ENCODE assay signal across 26 cellular contexts in genomic region chr19:38717855-38718254, GRCh38. TPM values are rescaled to one million over a fixed set of nuclear protein-coding genes. Genes with fewer than 3 reads are reported as not detected.
DNase-seq lines count a peak whose midpoint lies in the region; ATAC-seq and TF ChIP-seq lines count a peak whose summit lies in the region.
"Had no signal": no experiment of that assay in that cellular context is flagged by ENCODE, and none has a peak within 500 bp of the region (broad histone marks: within the 10 kb centered on the region; RNA-seq: fewer than 3 reads in every experiment).

No MANE protein-coding gene starts in this region.

- peaks cover 81% of the 10 kb centered on the region for H3K36me3 ChIP-seq in Panc1 (ENCODE audit: control insufficient read depth, insufficient read depth, low read length)

- no peak for DNase-seq in Calu3
- no peak for DNase-seq in Panc1 (ENCODE audit: low read depth, low spot score)
- no peak for DNase-seq in epithelial cell of prostate (ENCODE audit: low read depth, low spot score)
- no peak for DNase-seq in stimulated activated effector memory CD8-positive, alpha-beta T cell treated with anti-CD3 and anti-CD28 coated beads, Interleukin-12 subunit alpha, Interleukin-12 subunit beta, amount 100 ng/mL, for 72 hours (ENCODE audit: low spot score in 2 of 2)
- DNase-seq in activated CD8-positive, alpha-beta memory T cell treated with anti-CD3 and anti-CD28 coated beads, Interleukin-2, amount 50 U/mL, for 48 hours: no peak
- DNase-seq in activated naive CD4-positive, alpha-beta T cell treated with anti-CD3 and anti-CD28 coated beads, Interleukin-2, amount 50 U/mL, for 16 hours: no peak
- DNase-seq: activated CD4-positive, alpha-beta T cell treated with anti-CD3 and anti-CD28 coated beads, Interleukin-2, amount 50 U/mL, for 48 hours; activated naive CD4-positive, alpha-beta T cell treated with anti-CD3 and anti-CD28 coated beads, Interleukin-2, amount 10 ng/mL, durations not matched to agents 7 days and 5 days; amygdala; DMS153; IMR-90; lower lobe of right lung; naive thymus-derived CD8-positive, alpha-beta T cell; NCI-H1092; NCI-H187; NCI-H526 treated with DMSO at 0.1 percent for 48 hours; stimulated activated CD4-positive, alpha-beta T cell treated with anti-CD3 and anti-CD28 coated beads, Interleukin-4, amount 100 ng/mL, for 1 hour; T-helper 1 cell had no signal

- H3K4me3 Mint-ChIP-seq in Calu3 (ENCODE audit: low read depth, unreplicated experiment): no peak overlapping the region
- no peak overlapping the region for H3K4me3 Mint-ChIP-seq in stimulated activated effector memory CD8-positive, alpha-beta T cell treated with anti-CD3 and anti-CD28 coated beads, Interleukin-12 subunit alpha, Interleukin-12 subunit beta, amount 100 ng/mL, for 72 hours
- H3K4me3 Mint-ChIP-seq: activated naive CD4-positive, alpha-beta T cell treated with anti-CD3 and anti-CD28 coated beads, Interleukin-2, amount 10 ng/mL, durations not matched to agents 7 days and 5 days; activated T-helper 1 cell treated with anti-CD3 and anti-CD28 coated beads, Interleukin-12 subunit alpha, Interleukin-12 subunit beta, Interleukin-2, Interleukin-4 antibody, amounts not matched to agents 30 ng/mL and 10 ng/mL and 1 ng/mL, durations not matched to agents 14 hours and 24 hours and 36 hours; naive thymus-derived CD8-positive, alpha-beta T cell had no signal

- intact Hi-C loops in Calu3 (cut with micrococcal nuclease; ENCODE audit: unreplicated experiment) (no loop called here), Panc1 (cut with micrococcal nuclease; ENCODE audit: unreplicated experiment) (no loop called here)

- H3K27ac ChIP-seq in Panc1 (ENCODE audit: low read length): peak overlapping the region; percentile 15; the same call in 1 of the 2 replicates
- peak overlapping the region; percentile 79 for H3K27ac ChIP-seq in epithelial cell of prostate
- H3K27ac ChIP-seq: lower lobe of right lung, suprapubic skin had no signal

- POLR2A ChIA-PET in Panc1 (lab: Charles Lee): no interaction called here

- H3K9me3 Mint-ChIP-seq in Calu3 (ENCODE audit: low read depth, unreplicated experiment): no peaks in the 10 kb centered on the region
- no peaks in the 10 kb centered on the region for H3K9me3 Mint-ChIP-seq in stimulated activated effector memory CD8-positive, alpha-beta T cell treated with anti-CD3 and anti-CD28 coated beads, Interleukin-12 subunit alpha, Interleukin-12 subunit beta, amount 100 ng/mL, for 72 hours
- H3K9me3 Mint-ChIP-seq: activated naive CD4-positive, alpha-beta T cell treated with anti-CD3 and anti-CD28 coated beads, Interleukin-2, amount 10 ng/mL, durations not matched to agents 7 days and 5 days; activated T-helper 1 cell treated with anti-CD3 and anti-CD28 coated beads, Interleukin-12 subunit alpha, Interleukin-12 subunit beta, Interleukin-2, Interleukin-4 antibody, amounts not matched to agents 30 ng/mL and 10 ng/mL and 1 ng/mL, durations not matched to agents 14 hours and 24 hours and 36 hours; naive thymus-derived CD8-positive, alpha-beta T cell had no signal

- in situ Hi-C loops in Panc1 (cut with HindIII; ENCODE audit: low pct_unique_long_range_greater_than_20kb, low sequenced_read_pairs): no loop called here

- no TSS peak for BruUV-seq in Calu3 (replicated peaks; lab: Mats Ljungman, UMichigan)
- no TSS peak for BruUV-seq in Panc1 (replicated peaks; lab: Mats Ljungman, UMichigan)

- peak overlapping the region; percentile 40 for H3K27ac Mint-ChIP-seq in Calu3 (ENCODE audit: unreplicated experiment)
- peak overlapping the region; percentile 69 for H3K27ac Mint-ChIP-seq in stimulated activated effector memory CD8-positive, alpha-beta T cell treated with anti-CD3 and anti-CD28 coated beads, Interleukin-12 subunit alpha, Interleukin-12 subunit beta, amount 100 ng/mL, for 72 hours
- H3K27ac Mint-ChIP-seq: activated naive CD4-positive, alpha-beta T cell treated with anti-CD3 and anti-CD28 coated beads, Interleukin-2, amount 10 ng/mL, durations not matched to agents 7 days and 5 days; activated T-helper 1 cell treated with anti-CD3 and anti-CD28 coated beads, Interleukin-12 subunit alpha, Interleukin-12 subunit beta, Interleukin-2, Interleukin-4 antibody, amounts not matched to agents 30 ng/mL and 10 ng/mL and 1 ng/mL, durations not matched to agents 14 hours and 24 hours and 36 hours; naive thymus-derived CD8-positive, alpha-beta T cell had no signal

- CTCF ChIA-PET in Calu3 (lab: Charles Lee) (no interaction called here), Panc1 (lab: Charles Lee) (interaction anchor here (0.7 kb wide), 1 partner anchor 28 kb away, joined by 4 read pairs; no protein-coding TSS in a partner anchor)

- peaks cover 100% of the 10 kb centered on the region for H3K36me3 Mint-ChIP-seq in Calu3 (ENCODE audit: insufficient read depth, unreplicated experiment)
- peaks cover 97% of the 10 kb centered on the region for H3K36me3 Mint-ChIP-seq in stimulated activated effector memory CD8-positive, alpha-beta T cell treated with anti-CD3 and anti-CD28 coated beads, Interleukin-12 subunit alpha, Interleukin-12 subunit beta, amount 100 ng/mL, for 72 hours

- H3K9me3 ChIP-seq in Panc1 (ENCODE audit: control insufficient read depth, insufficient read depth, low read depth, low read length): no peaks in the 10 kb centered on the region
- H3K9me3 ChIP-seq: lower lobe of right lung, suprapubic skin had no signal

- H3K27me3 ChIP-seq in Panc1 (ENCODE audit: control insufficient read depth, insufficient read depth, low read length): no peaks in the 10 kb centered on the region
- H3K27me3 ChIP-seq: suprapubic skin had no signal

- no peak overlapping the region for H3K4me3 ChIP-seq in Panc1 (ENCODE audit: low read depth in 2 of 2, low read length in 2 of 2)
- H3K4me3 ChIP-seq: lower lobe of right lung, suprapubic skin had no signal

- H3K4me1 Mint-ChIP-seq in Calu3 (ENCODE audit: low read depth, unreplicated experiment): peaks cover 27% of the 10 kb centered on the region
- peaks cover 11% of the 10 kb centered on the region for H3K4me1 Mint-ChIP-seq in stimulated activated effector memory CD8-positive, alpha-beta T cell treated with anti-CD3 and anti-CD28 coated beads, Interleukin-12 subunit alpha, Interleukin-12 subunit beta, amount 100 ng/mL, for 72 hours
- H3K4me1 Mint-ChIP-seq: activated naive CD4-positive, alpha-beta T cell treated with anti-CD3 and anti-CD28 coated beads, Interleukin-2, amount 10 ng/mL, durations not matched to agents 7 days and 5 days; naive thymus-derived CD8-positive, alpha-beta T cell had no signal

- peaks cover 76% of the 10 kb centered on the region for H3K4me1 ChIP-seq in Panc1 (ENCODE audit: control insufficient read depth, insufficient read depth, low read length)

- TF ChIP-seq CTCF in Calu3 (IDR thresholded peaks at IDR 0.05; ENCODE audit: unreplicated experiment) (no peak), Panc1 (IDR thresholded peaks at IDR 0.05) (no peak)

- ATAC-seq in Panc1 (no peak), HG02798 (IDR thresholded peaks at IDR 0.05; ENCODE audit: poor library complexity, unreplicated experiment) (no peak)
- no peak for ATAC-seq in stimulated activated effector memory CD8-positive, alpha-beta T cell treated with anti-CD3 and anti-CD28 coated beads, Interleukin-12 subunit alpha, Interleukin-12 subunit beta, amount 100 ng/mL, for 72 hours
- ATAC-seq: lower lobe of right lung; naive thymus-derived CD8-positive, alpha-beta T cell had no signal

- no peaks in the 10 kb centered on the region for H3K27me3 Mint-ChIP-seq in Calu3 (ENCODE audit: unreplicated experiment)
- H3K27me3 Mint-ChIP-seq: activated naive CD4-positive, alpha-beta T cell treated with anti-CD3 and anti-CD28 coated beads, Interleukin-2, amount 10 ng/mL, durations not matched to agents 7 days and 5 days; naive thymus-derived CD8-positive, alpha-beta T cell had no signal

RNA-seq across cellular contexts. Expression of gene CAPN12, which starts 26.4 kb away (rescaled TPM):
- 14.5 and 14.7 TPM in 2 replicates for total RNA-seq in Calu3 (2022)
- 58.5 TPM for total RNA-seq in Panc1 (2021; ENCODE audit: unreplicated experiment)
- polyA plus RNA-seq in Panc1 (2012; ENCODE audit: insufficient read length): 81.4 TPM
- total RNA-seq: osteoblast, SK-MEL-5 had no signal

RNA-seq across cellular contexts. Expression of gene LGALS7, which starts 55.5 kb away (rescaled TPM):
- total RNA-seq in Calu3 (2022) (not detected in 2 replicates), Panc1 (2021; ENCODE audit: unreplicated experiment) (not detected)
- not detected for polyA plus RNA-seq in Panc1 (2012; ENCODE audit: insufficient read length)
- total RNA-seq: activated T-helper 1 cell treated with anti-CD3 and anti-CD28 coated beads, Interleukin-12 subunit alpha, Interleukin-12 subunit beta, Interleukin-2, Interleukin-4 antibody, amounts not matched to agents 30 ng/mL and 10 ng/mL and 1 ng/mL, durations not matched to agents 14 hours and 24 hours and 36 hours; H1; IMR-90; lower lobe of right lung; naive thymus-derived CD8-positive, alpha-beta T cell; osteoblast; renal cortical epithelial cell; SK-MEL-5 had no signal
- polyA plus RNA-seq: BJ; IMR-90; naive thymus-derived CD8-positive, alpha-beta T cell had no signal
